ENCODE assay signal across 23 cellular contexts in the genomic region with DNA sequence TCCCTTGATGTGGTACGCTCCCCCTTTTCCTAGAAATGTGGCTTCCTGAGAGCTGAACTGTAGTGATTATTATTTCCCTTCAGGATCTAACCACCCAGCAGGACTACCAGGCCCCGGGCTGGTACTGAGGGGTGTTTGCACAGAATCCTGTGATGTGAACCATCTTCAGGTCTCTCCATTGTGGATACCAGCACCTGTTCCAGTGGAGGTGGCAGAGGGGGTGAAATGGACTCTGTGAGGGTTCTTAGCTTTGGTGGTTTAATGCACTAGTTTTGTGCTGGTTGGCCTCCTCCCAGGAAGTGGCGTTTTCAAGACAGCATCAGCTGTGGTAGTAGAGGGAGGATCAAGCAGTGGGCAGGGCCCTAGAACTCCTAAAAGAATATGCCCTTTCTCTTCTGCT. TPM values are rescaled to one million over a fixed set of nuclear protein-coding genes. Genes with fewer than 3 reads are reported as not detected.
DNase-seq lines count a peak whose midpoint lies in the region; FAIRE-seq and TF ChIP-seq lines count a peak whose summit lies in the region.
"Had no signal": no experiment of that assay in that cellular context is flagged by ENCODE, and none has a peak within 500 bp of the region (broad histone marks: within the 10 kb centered on the region; RNA-seq: fewer than 3 reads in every experiment).

No MANE protein-coding gene starts in this region.

- TF ChIP-seq EP300 in H1 (IDR thresholded peaks at IDR 0.05; ENCODE audit: borderline replicate concordance in 1 of 2, low read depth in 2 of 2, low read length in 2 of 2), result no peak

- peak overlapping the region; percentile 77; the same call in 1 of the 2 replicates for H2BK12ac ChIP-seq in H1 (ENCODE audit: low read depth, low read length)
- no peak overlapping the region for H2BK12ac ChIP-seq in mesenchymal stem cell (ENCODE audit: low read length in 2 of 2)

- intact Hi-C loops in Calu3 (cut with micrococcal nuclease; ENCODE audit: unreplicated experiment), result no loop called here

- H3K9me3 Mint-ChIP-seq in Calu3 (ENCODE audit: low read depth, unreplicated experiment), result peaks cover 12% of the 10 kb centered on the region

- DNase-seq in Calu3 (no peak), H1 (ENCODE audit: low read depth in 1 of 2, low spot score in 2 of 2) (no peak), mesenchymal stem cell (no peak), NCI-H2196 treated with DMSO at 0.1 percent for 48 hours (lab: John Stamatoyannopoulos, UW; ENCODE audit: unreplicated experiment) (no peak), NCI-H2081 treated with DMSO at 0.1 percent for 48 hours (lab: John Stamatoyannopoulos, UW) (no peak)
- no peak for DNase-seq in activated effector memory CD4-positive, alpha-beta T cell treated with Interleukin-2 at 50 U/mL for 16 hours
- DNase-seq: CD8-positive, alpha-beta memory T cell; DMS79 treated with DMSO at 0.1 percent for 48 hours; GF-D8; Karpas-422; NCI-H1092 treated with DMSO at 0.1 percent for 48 hours; NCI-H1436; NCI-H187; NCI-H524 treated with DMSO at 0.1 percent for 48 hours; NCI-H774 had no signal

- H3K27me3 Mint-ChIP-seq in Calu3 (ENCODE audit: unreplicated experiment), result no peaks in the 10 kb centered on the region

- no peak for TF ChIP-seq RAD21 in H1 (IDR thresholded peaks at IDR 0.05 in 1 of 2, conservative IDR thresholded peaks at IDR 0.05 in 1 of 2; ENCODE audit: low read depth in 2 of 2, low read length in 2 of 2)

- no peak overlapping the region for H3K56ac ChIP-seq in H1 (replicated peaks; ENCODE audit: insufficient read length, low read depth, low read length)

- no peak overlapping the region for H3K4me3 ChIP-seq in BLaER1
- no peak overlapping the region for H3K4me3 ChIP-seq in H1 (ENCODE audit: extremely low read depth in 1 of 4, insufficient read depth in 2 of 4, low read depth in 3 of 4, low read length in 4 of 4)
- no peak overlapping the region for H3K4me3 ChIP-seq in mesenchymal stem cell (ENCODE audit: insufficient read depth in 1 of 2, low read depth in 1 of 2, low read length in 2 of 2)
- H3K4me3 ChIP-seq: A549, SJCRH30 had no signal

- H2AK5ac ChIP-seq in H1 (ENCODE audit: low read depth, low read length), result no peak overlapping the region
- H2AK5ac ChIP-seq in mesenchymal stem cell (ENCODE audit: low read length, severe bottlenecking), result peak overlapping the region; percentile 45

- no peaks in the 10 kb centered on the region for H3K23me2 ChIP-seq in H1 (ENCODE audit: low read depth, low read length)

- H3K4ac ChIP-seq in H1 (replicated peaks; ENCODE audit: insufficient read length, low read depth, low read length), result no peak overlapping the region
- H3K4ac ChIP-seq in mesenchymal stem cell (ENCODE audit: low read depth in 1 of 2, low read length in 2 of 2), result no peak overlapping the region

- H3K79me2 ChIP-seq in H1 (ENCODE audit: control insufficient read depth in 1 of 2, insufficient read depth in 2 of 2, low read length in 2 of 2), result no peaks in the 10 kb centered on the region

- H3K36me3 Mint-ChIP-seq in Calu3 (ENCODE audit: insufficient read depth, unreplicated experiment), result peaks cover 48% of the 10 kb centered on the region
- H3K36me3 Mint-ChIP-seq: CD14-positive monocyte had no signal

- no peaks in the 10 kb centered on the region for H3K4me1 Mint-ChIP-seq in Calu3 (ENCODE audit: low read depth, unreplicated experiment)
- H3K4me1 Mint-ChIP-seq: CD14-positive monocyte; CD8-positive, alpha-beta memory T cell had no signal

- no peak for FAIRE-seq in H1 (lab: Jason Lieb, UNC)
- FAIRE-seq: A549, GM12891, RCC 7860 had no signal

- H3K27me3 ChIP-seq in BLaER1 (no peaks in the 10 kb centered on the region), H1 (replicated peaks in 1 of 4; ENCODE audit: control insufficient read depth in 3 of 4, extremely low read depth in 1 of 4, insufficient read depth in 3 of 4, low read length in 3 of 4) (no peaks in the 10 kb centered on the region), mesenchymal stem cell (ENCODE audit: control insufficient read depth in 1 of 2, insufficient read depth in 1 of 2, low read length in 2 of 2) (no peaks in the 10 kb centered on the region)
- H3K27me3 ChIP-seq: SJCRH30 had no signal

- H4K5ac ChIP-seq in H1 (ENCODE audit: insufficient read length, low read depth, low read length), result no peak overlapping the region

- POLR2A ChIA-PET in H1 (lab: Charles Lee; ENCODE audit: partially characterized antibody), result no interaction called here

- no peak overlapping the region for H2BK15ac ChIP-seq in H1 (ENCODE audit: low read length)
- H2BK15ac ChIP-seq in mesenchymal stem cell (ENCODE audit: low read depth, poor library complexity, severe bottlenecking), result no peak overlapping the region

- WGBS in H1 (ENCODE audit: extremely low coverage in 1 of 2, insufficient coverage in 1 of 2, insufficient read length in 1 of 2, insufficient replicate concordance in 2 of 2, low coverage in 1 of 2, low lambda C conversion rate in 2 of 2, missing lambda C conversion rate in 1 of 2), 2 experiments, result 84% methylated on average over 2 of the region's 3 CpGs; no CpG with 5 or more reads in 1 of the 2 experiments
- WGBS in mesenchymal stem cell, result 92% methylated on average over 2 of the region's 3 CpGs

- peak overlapping the region; percentile 61 for H3K27ac Mint-ChIP-seq in Calu3 (ENCODE audit: unreplicated experiment)
- H3K27ac Mint-ChIP-seq: CD8-positive, alpha-beta memory T cell had no signal

- H3K4me3 Mint-ChIP-seq in Calu3 (ENCODE audit: low read depth, unreplicated experiment), result no peak overlapping the region
- H3K4me3 Mint-ChIP-seq: CD14-positive monocyte; CD8-positive, alpha-beta memory T cell had no signal

- H2AFZ ChIP-seq in H1 (ENCODE audit: low read length), result 0 out of 2 replicates have a peak overlapping the region, but pooled peaks have one; percentile 63
- H2AFZ ChIP-seq in mesenchymal stem cell (ENCODE audit: low read depth, low read length), result no peak overlapping the region

- no peak overlapping the region for H4K8ac ChIP-seq in H1 (ENCODE audit: extremely low read depth, insufficient read depth, low read length)
- H4K8ac ChIP-seq in mesenchymal stem cell (ENCODE audit: low read length), result no peak overlapping the region

- H2BK5ac ChIP-seq in H1 (ENCODE audit: low read depth, low read length) (no peak overlapping the region), mesenchymal stem cell (ENCODE audit: low read depth, low read length, poor library complexity, severe bottlenecking) (no peak overlapping the region)

- H3K79me1 ChIP-seq in H1 (ENCODE audit: low read depth, low read length) (no peaks in the 10 kb centered on the region), mesenchymal stem cell (replicated peaks; ENCODE audit: low read length, poor library complexity, severe bottlenecking) (no peaks in the 10 kb centered on the region)

- peaks cover 14% of the 10 kb centered on the region for H3K4me1 ChIP-seq in BLaER1
- peaks cover 0 to 9% (median 4%) of the 10 kb centered on the region in 4 experiments; a peak in 4 of 7 replicates for H3K4me1 ChIP-seq in H1 (replicated peaks in 1 of 4; ENCODE audit: control insufficient read depth in 3 of 4, insufficient read depth in 4 of 4, low read length in 3 of 4)
- H3K4me1 ChIP-seq in mesenchymal stem cell (ENCODE audit: control insufficient read depth, insufficient read depth, low read depth, low read length), result peaks cover 10% of the 10 kb centered on the region
- H3K4me1 ChIP-seq: A549 had no signal

- BruUV-seq in Calu3 (replicated peaks; lab: Mats Ljungman, UMichigan), result no TSS peak

- no peak overlapping the region for H3K23ac ChIP-seq in H1 (ENCODE audit: insufficient read length)
- H3K23ac ChIP-seq in mesenchymal stem cell (ENCODE audit: low read length in 2 of 2), result no peak overlapping the region

- H2BK120ac ChIP-seq in H1 (replicated peaks; ENCODE audit: low read depth, low read length) (no peak overlapping the region), mesenchymal stem cell (ENCODE audit: low read depth, low read length) (no peak overlapping the region)

- H4K20me1 ChIP-seq in BLaER1 (no peaks in the 10 kb centered on the region), H1 (replicated peaks in 1 of 2; ENCODE audit: control insufficient read depth in 1 of 2, insufficient read depth in 2 of 2, low read length in 2 of 2) (no peaks in the 10 kb centered on the region)

- H4K91ac ChIP-seq in H1 (replicated peaks; ENCODE audit: insufficient read length, low read length), result no peak overlapping the region
- H4K91ac ChIP-seq in mesenchymal stem cell (ENCODE audit: low read length), result no peak overlapping the region

- H3K4me2 ChIP-seq in BLaER1 (0 out of 2 replicates have a peak overlapping the region, but pooled peaks have one; percentile 51), H1 (ENCODE audit: insufficient read depth in 1 of 2, low read depth in 2 of 2, low read length in 2 of 2) (no peak overlapping the region), mesenchymal stem cell (ENCODE audit: low read length, poor library complexity, severe bottlenecking) (no peak overlapping the region)
- H3K4me2 ChIP-seq: A549 had no signal

- H3K18ac ChIP-seq in H1 (ENCODE audit: extremely low read depth, low read length) (no peak overlapping the region), mesenchymal stem cell (ENCODE audit: low read depth in 1 of 2, low read length in 2 of 2) (no peak overlapping the region)

- no peak overlapping the region for H3K9ac ChIP-seq in BLaER1
- H3K9ac ChIP-seq in H1 (replicated peaks in 1 of 4; ENCODE audit: extremely low read depth in 1 of 4, low read depth in 3 of 4, low read length in 3 of 4), result no peak overlapping the region
- H3K9ac ChIP-seq in mesenchymal stem cell (ENCODE audit: low read length), result no peak overlapping the region

- CTCF ChIA-PET in Calu3 (lab: Charles Lee), result no interaction called here
- CTCF ChIA-PET in H1 (lab: Charles Lee; ENCODE audit: partially characterized antibody), result interaction anchor here (0.6 to 14.5 kb wide), 11 partner anchors 9 to 657 kb away, joined by 3 to 167 read pairs (median 3); no protein-coding TSS in a partner anchor

- TF ChIP-seq CTCF in Calu3 (IDR thresholded peaks at IDR 0.05; ENCODE audit: unreplicated experiment), result no peak
- TF ChIP-seq CTCF in H1 (IDR thresholded peaks at IDR 0.05; ENCODE audit: control extremely low read depth in 1 of 3, insufficient read depth in 1 of 3, low read depth in 1 of 3, low read length in 3 of 3), result no peak

- H3K9me3 ChIP-seq in BLaER1 (peaks cover 6% of the 10 kb centered on the region; the same call in 1 of the 2 replicates), H1 (ENCODE audit: insufficient read depth in 2 of 2, low read depth in 1 of 2, low read length in 1 of 2) (no peaks in the 10 kb centered on the region), mesenchymal stem cell (ENCODE audit: control insufficient read depth, low read length) (no peaks in the 10 kb centered on the region)
- H3K9me3 ChIP-seq: SJCRH30 had no signal

- H3K14ac ChIP-seq in H1 (ENCODE audit: insufficient read length), result no peak overlapping the region
- no peak overlapping the region for H3K14ac ChIP-seq in mesenchymal stem cell (ENCODE audit: low read length in 2 of 2)

- no peak for TF ChIP-seq POLR2A in H1 (IDR thresholded peaks at IDR 0.05; ENCODE audit: control extremely low read depth in 1 of 2, low read depth in 2 of 2, low read length in 2 of 2)

- H3K27ac ChIP-seq in BLaER1 (no peak overlapping the region), H1 (ENCODE audit: low read depth, low read length) (no peak overlapping the region), mesenchymal stem cell (ENCODE audit: low read length, poor library complexity, severe bottlenecking) (no peak overlapping the region)
- H3K27ac ChIP-seq: SJCRH30 had no signal

- H2BK20ac ChIP-seq in H1 (ENCODE audit: low read length), result 0 out of 2 replicates have a peak overlapping the region, but pooled peaks have one; percentile 80

- H3K36me3 ChIP-seq in BLaER1, result no peaks in the 10 kb centered on the region
- H3K36me3 ChIP-seq in H1 (ENCODE audit: control insufficient read depth in 2 of 4, insufficient read depth in 4 of 4, low read length in 3 of 4), result no peaks in the 10 kb centered on the region
- no peaks in the 10 kb centered on the region for H3K36me3 ChIP-seq in mesenchymal stem cell (ENCODE audit: control insufficient read depth in 1 of 2, insufficient read depth in 2 of 2, low read depth in 1 of 2, low read length in 2 of 2)
- H3K36me3 ChIP-seq: SJCRH30 had no signal

RNA-seq across cellular contexts. Expression of a gene that starts 18.6 kb away (rescaled TPM):
- 5.8 and 7.6 TPM in 2 replicates for total RNA-seq in Calu3 (2022)
- total RNA-seq in H1 (2021; fragmentation: NEBNext Ultra II Directional; extraction: Animal tissue kit (Norgen Biotek cat#: 25700)), result not detected in 2 replicates
- not detected in 2 replicates for polyA plus RNA-seq in H1 (2011; rRNA removed)
- not detected for polyA plus RNA-seq in H1 (2011; cell fraction: cytosol; rRNA removed)
- not detected for polyA plus RNA-seq in H1 (2011; cell fraction: nucleus; rRNA removed)
- not detected in 4 replicates for polyA plus RNA-seq in H1 (2012, experiment 1 of 2)
- polyA plus RNA-seq in H1 (2012, experiment 2 of 2), result not detected
- polyA plus RNA-seq in H1 (2013, experiment 1 of 2), result not detected
- polyA plus RNA-seq in H1 (2013, experiment 2 of 2), result not detected
- polyA minus RNA-seq in H1 (2011; rRNA and poly(A)+ RNA removed), result not detected in 2 replicates
- not detected for polyA minus RNA-seq in H1 (2011; cell fraction: cytosol; rRNA and poly(A)+ RNA removed)
- polyA minus RNA-seq in H1 (2011; cell fraction: nucleus; rRNA and poly(A)+ RNA removed), result 1.7 TPM
- not detected for polyA plus RNA-seq in mesenchymal stem cell (2013, experiment 1 of 2)
- 0.07 TPM for polyA plus RNA-seq in mesenchymal stem cell (2013, experiment 2 of 2)
- total RNA-seq: CD8-positive, alpha-beta memory T cell; H4; HT-29; SJCRH30 had no signal
- polyA plus RNA-seq: CD14-positive monocyte; CD8-positive, alpha-beta memory T cell had no signal

RNA-seq across cellular contexts. Expression of a gene that starts 54.2 kb away (rescaled TPM):
- 1,185 and 1,281 TPM in 2 replicates for total RNA-seq in Calu3 (2022)
- 90.3 and 101 TPM in 2 replicates for total RNA-seq in H1 (2021; fragmentation: NEBNext Ultra II Directional; extraction: Animal tissue kit (Norgen Biotek cat#: 25700))
- 38.7 and 63.1 TPM in 2 replicates for polyA plus RNA-seq in H1 (2011; rRNA removed)
- 60.8 TPM for polyA plus RNA-seq in H1 (2011; cell fraction: cytosol; rRNA removed)
- polyA plus RNA-seq in H1 (2011; cell fraction: nucleus; rRNA removed), result 34.8 TPM
- 68.1 to 85.4 TPM (median 79.2 TPM) in 4 replicates for polyA plus RNA-seq in H1 (2012, experiment 1 of 2)
- polyA plus RNA-seq in H1 (2012, experiment 2 of 2), result 21.8 TPM
- polyA plus RNA-seq in H1 (2013, experiment 1 of 2), result 74.9 TPM
- polyA plus RNA-seq in H1 (2013, experiment 2 of 2), result 94.6 TPM
- 96.0 and 153 TPM in 2 replicates for polyA minus RNA-seq in H1 (2011; rRNA and poly(A)+ RNA removed)
- 22.2 TPM for polyA minus RNA-seq in H1 (2011; cell fraction: cytosol; rRNA and poly(A)+ RNA removed)
- 33.5 TPM for polyA minus RNA-seq in H1 (2011; cell fraction: nucleus; rRNA and poly(A)+ RNA removed)
- 391 TPM for polyA plus RNA-seq in mesenchymal stem cell (2013, experiment 1 of 2)
- 399 TPM for polyA plus RNA-seq in mesenchymal stem cell (2013, experiment 2 of 2)

Comparison
In these comparisons a context has a peak if more than half of its experiments do, and no peak if none do; other contexts are left out.
1. RNA of a gene that starts 54.2 kb away (total RNA-seq): 1,185 to 1,281 TPM in Calu3; 90.3 to 101 TPM in H1; every median in the first group is over 10 times any median in the second.